ENCODE assay signal across 1 cellular context in genomic region chr1:77958391-77958790, GRCh38.
TF ChIP-seq lines count a peak whose summit lies in the region.

No MANE protein-coding gene starts in this region.

TF ChIP-seq in K562, 482 proteins besides CTCF, POLR2A, EP300 and RAD21:
- TF ChIP-seq ZZZ3 (IDR thresholded peaks at IDR 0.05) (peak; percentile 44; the same call in 1 of the 2 replicates), PHB2 (IDR thresholded peaks at IDR 0.05; ENCODE audit: low read depth) (no peak)
TF ChIP-seq in K562: peak in this region for 1.
